In genomic region chr11:76153609-76153949, GRCh38 we compare ENCODE assay signal across 11 cellular contexts. TPM values are rescaled to one million over a fixed set of nuclear protein-coding genes. Genes with fewer than 3 reads are reported as not detected.
DNase-seq lines count a peak whose midpoint lies in the region; ATAC-seq, FAIRE-seq and TF ChIP-seq lines count a peak whose summit lies in the region.
"Had no signal": no experiment of that assay in that cellular context is flagged by ENCODE, and none has a peak within 500 bp of the region (broad histone marks: within the 10 kb centered on the region; RNA-seq: fewer than 3 reads in every experiment).

No MANE protein-coding gene starts in this region.

- intact Hi-C loops in HepG2 (cut with micrococcal nuclease; ENCODE audit: unreplicated experiment) (no loop called here), left lung (cut with DNase I) (loop anchor here in 1 of 2 donors (5.0 kb wide), 1 partner anchor 256 kb away; no protein-coding TSS in a partner anchor)

- no peak overlapping the region for H3K9ac ChIP-seq in HepG2 (ENCODE audit: insufficient read depth, low read depth, low read length)

- H3K27ac Mint-ChIP-seq in activated naive CD8-positive, alpha-beta T cell treated with anti-CD3 and anti-CD28 coated beads, Interleukin-2, amount 50 U/mL, for 24 hours: peak overlapping the region; percentile 45

- DNase-seq in AG09309 (ENCODE audit: low read depth) (peak; percentile 38), GM04503 (ENCODE audit: low read depth) (peak; percentile 75), HepG2 (ENCODE audit: low spot score) (peak; percentile 49), NOMO-1 treated with dmso at 0.1 percent for 144 hours (lab: John Stamatoyannopoulos, UW; ENCODE audit: unreplicated experiment) (no peak), left lung (no peak), ACHN (no peak)
- DNase-seq in activated naive CD8-positive, alpha-beta T cell treated with anti-CD3 and anti-CD28 coated beads, Interleukin-2, amount 50 U/mL, for 24 hours: no peak
- DNase-seq: activated CD4-positive, alpha-beta T cell treated with anti-CD3 and anti-CD28 coated beads, Interleukin-2, amount 50 U/mL, for 1 hour; colonic mucosa; small intestine had no signal

- H3K4me2 ChIP-seq in HepG2 (ENCODE audit: low read depth, low read length): peak overlapping the region; percentile 85

- no peak for TF ChIP-seq POLR2A in HepG2 (IDR thresholded peaks at IDR 0.05; ENCODE audit: insufficient read depth in 1 of 2, low read depth in 2 of 2, low read length in 2 of 2)

- no peaks in the 10 kb centered on the region for H3K9me3 Mint-ChIP-seq in activated naive CD8-positive, alpha-beta T cell treated with anti-CD3 and anti-CD28 coated beads, Interleukin-2, amount 50 U/mL, for 24 hours

- H3K36me3 ChIP-seq in HepG2 (replicated peaks in 1 of 2; ENCODE audit: control insufficient read depth in 1 of 2, insufficient read depth in 2 of 2, low read length in 2 of 2) (no peaks in the 10 kb centered on the region), left lung (no peaks in the 10 kb centered on the region)
- H3K36me3 ChIP-seq: colonic mucosa had no signal

- TF ChIP-seq CTCF in AG09309 (IDR thresholded peaks at IDR 0.05; ENCODE audit: control insufficient read depth, insufficient read depth, low read depth, low read length, missing control alignments): no peak
- no peak for TF ChIP-seq CTCF in HepG2 (CRISPR knock-in tag; IDR thresholded peaks at IDR 0.05)
- no peak for TF ChIP-seq CTCF in left lung (IDR thresholded peaks at IDR 0.05)

- POLR2A ChIA-PET in HepG2 (lab: Yijun Ruan, JAX): no interaction called here

- H3K27me3 ChIP-seq in HepG2 (ENCODE audit: control insufficient read depth in 1 of 2, insufficient read depth in 2 of 2, low read length in 2 of 2): peaks cover 0 to 2% of the 10 kb centered on the region in 2 experiments; a peak in 3 of 5 replicates
- H3K27me3 ChIP-seq in left lung: no peaks in the 10 kb centered on the region
- H3K27me3 ChIP-seq: colonic mucosa had no signal

- no peak overlapping the region for H3K4me3 ChIP-seq in AG09309 (ENCODE audit: control insufficient read depth, low read depth, low read length)
- H3K4me3 ChIP-seq in HepG2 (replicated peaks in 1 of 3; ENCODE audit: insufficient read depth in 1 of 3, low read depth in 2 of 3, low read length in 3 of 3): peak overlapping the region in 2 of 3 experiments; percentile 28 to 68; a peak in 3 of 6 replicates
- H3K4me3 ChIP-seq in left lung: no peak overlapping the region
- H3K4me3 ChIP-seq: colonic mucosa had no signal

- WGBS in HepG2 (ENCODE audit: low lambda C conversion rate): 2% methylated on average over 6 of the region's 6 CpGs

- no peaks in the 10 kb centered on the region for H3K36me3 Mint-ChIP-seq in activated naive CD8-positive, alpha-beta T cell treated with anti-CD3 and anti-CD28 coated beads, Interleukin-2, amount 50 U/mL, for 24 hours (ENCODE audit: low read depth)

- TF ChIP-seq EP300 in HepG2 (IDR thresholded peaks at IDR 0.05; ENCODE audit: low read depth in 2 of 2, low read length in 2 of 2) (no peak), HepG2 (CRISPR knock-in tag; IDR thresholded peaks at IDR 0.05; ENCODE audit: borderline replicate concordance) (no peak)

- H3K4me1 ChIP-seq in HepG2 (ENCODE audit: insufficient read depth, low read length) (peaks cover 88% of the 10 kb centered on the region), left lung (peaks cover 0 to 18% of the 10 kb centered on the region in 2 donors)

- ATAC-seq in activated naive CD8-positive, alpha-beta T cell treated with anti-CD3 and anti-CD28 coated beads, Interleukin-2, amount 50 U/mL, for 24 hours: no peak
- ATAC-seq in HepG2 (peak; percentile 48), left lung (no peak), GM21825 (IDR thresholded peaks at IDR 0.05; ENCODE audit: unreplicated experiment) (no peak)

- H3K4me3 Mint-ChIP-seq in activated naive CD8-positive, alpha-beta T cell treated with anti-CD3 and anti-CD28 coated beads, Interleukin-2, amount 50 U/mL, for 24 hours: no peak overlapping the region

- no peaks in the 10 kb centered on the region for H3K79me2 ChIP-seq in HepG2 (ENCODE audit: insufficient read depth, low read length)

- BruUV-seq in HepG2 (replicated peaks; lab: Mats Ljungman, UMichigan): no TSS peak

- H3K27me3 Mint-ChIP-seq in activated naive CD8-positive, alpha-beta T cell treated with anti-CD3 and anti-CD28 coated beads, Interleukin-2, amount 50 U/mL, for 24 hours: peaks cover 13% of the 10 kb centered on the region

- no peak for TF ChIP-seq RAD21 in HepG2 (CRISPR knock-in tag; IDR thresholded peaks at IDR 0.05)

- CTCF ChIA-PET in HepG2 (lab: Yijun Ruan, JAX; ENCODE audit: low intra/inter-chr PET ratio, low total read pairs): no interaction called here

- FAIRE-seq in HepG2 (lab: Jason Lieb, UNC): no peak
- FAIRE-seq: small intestine had no signal

- no peaks in the 10 kb centered on the region for H4K20me1 ChIP-seq in HepG2 (ENCODE audit: insufficient read depth, low read length)

- H3K9me3 ChIP-seq in HepG2 (ENCODE audit: low read length) (no peaks in the 10 kb centered on the region), left lung (no peaks in the 10 kb centered on the region)
- H3K9me3 ChIP-seq: colonic mucosa had no signal

- in situ Hi-C loops in HepG2 (cut with HindIII; ENCODE audit: extremely low pct_ligation_motif_present, low pct_unique_long_range_greater_than_20kb) (loop anchor here (5.0 kb wide), 1 partner anchor 251 kb away; no protein-coding TSS in a partner anchor), ACHN (cut with HindIII; ENCODE audit: low pct_ligation_motif_present, low pct_unique_long_range_greater_than_20kb, low sequenced_read_pairs) (no loop called here)

- H3K4me1 Mint-ChIP-seq in activated naive CD8-positive, alpha-beta T cell treated with anti-CD3 and anti-CD28 coated beads, Interleukin-2, amount 50 U/mL, for 24 hours: peaks cover 24% of the 10 kb centered on the region

- H2AFZ ChIP-seq in HepG2 (ENCODE audit: low read length): no peak overlapping the region

- H3K27ac ChIP-seq in HepG2 (ENCODE audit: extremely low read length, insufficient read depth, low read length) (peak overlapping the region; percentile 34), left lung (no peak overlapping the region)
- H3K27ac ChIP-seq: colonic mucosa had no signal

TF ChIP-seq in HepG2, 621 proteins besides CTCF, POLR2A, EP300 and RAD21 (continues in another document):
- TF ChIP-seq TBX3 (IDR thresholded peaks at IDR 0.05; ENCODE audit: borderline replicate concordance): no peak
- TF ChIP-seq GATAD1 (CRISPR knock-in tag; IDR thresholded peaks at IDR 0.05): 0 out of 2 replicates have a peak, but pooled peaks have one; percentile 9
- no peak for TF ChIP-seq BRCA1 (CRISPR knock-in tag; IDR thresholded peaks at IDR 0.05)
- no peak for TF ChIP-seq ZFYVE20 (CRISPR knock-in tag; IDR thresholded peaks at IDR 0.05; ENCODE audit: borderline replicate concordance, low read depth)
- TF ChIP-seq FOXK1 (CRISPR knock-in tag; IDR thresholded peaks at IDR 0.05; ENCODE audit: borderline replicate concordance, low read depth): 0 out of 2 replicates have a peak, but pooled peaks have one; percentile 1
- peak; percentile 15; the same call in 1 of the 2 replicates for TF ChIP-seq HOXA3 (CRISPR knock-in tag; IDR thresholded peaks at IDR 0.05)

RNA-seq across cellular contexts. Expression of gene WNT11, which starts 52.7 kb away (rescaled TPM):
- total RNA-seq in HepG2 (2016; rRNA removed; fragmentation: Illumina TruSeq; extraction: Trizol): 0.66 TPM in 1 of 2 replicates, not detected in the other
- 0.51 TPM in 1 of 2 replicates, not detected in the other for total RNA-seq in HepG2 (2016; cell fraction: cytosol; rRNA removed; fragmentation: Illumina TruSeq; extraction: Trizol; ENCODE audit: low read depth)
- 0.18 and 0.71 TPM in 2 replicates for total RNA-seq in HepG2 (2016; cell fraction: insoluble cytoplasmic fraction; rRNA removed; fragmentation: Illumina TruSeq; extraction: Trizol)
- 0.21 and 0.25 TPM in 2 replicates for total RNA-seq in HepG2 (2016; cell fraction: membrane; rRNA removed; fragmentation: Illumina TruSeq; extraction: Trizol)
- 0.50 and 0.69 TPM in 2 replicates for total RNA-seq in HepG2 (2016; cell fraction: nucleus; rRNA removed; fragmentation: Illumina TruSeq; extraction: Trizol)
- 0.34 and 0.42 TPM in 2 replicates for polyA plus RNA-seq in HepG2 (2011; rRNA removed)
- 0.44 and 0.47 TPM in 2 replicates for polyA plus RNA-seq in HepG2 (2011; cell fraction: cytosol; rRNA removed)
- polyA plus RNA-seq in HepG2 (2011; cell fraction: nucleus; rRNA removed): 0.74 and 1.2 TPM in 2 replicates
- 0.16 and 0.33 TPM in 2 replicates for polyA plus RNA-seq in HepG2 (2012)
- polyA plus RNA-seq in HepG2 (2016; cell fraction: cytosol; fragmentation: Illumina TruSeq; extraction: Trizol; ENCODE audit: low read depth): 0.09 and 0.11 TPM in 2 replicates
- polyA plus RNA-seq in HepG2 (2016; cell fraction: insoluble cytoplasmic fraction; fragmentation: Illumina TruSeq; extraction: Trizol; ENCODE audit: low read depth): 0.16 and 0.44 TPM in 2 replicates
- polyA plus RNA-seq in HepG2 (2016; cell fraction: membrane; fragmentation: Illumina TruSeq; extraction: Trizol; ENCODE audit: low read depth): not detected in 2 replicates
- polyA plus RNA-seq in HepG2 (2016; cell fraction: nucleus; fragmentation: Illumina TruSeq; extraction: Trizol; ENCODE audit: insufficient read depth, low read depth): 0.95 and 1.1 TPM in 2 replicates
- 1.5 and 1.6 TPM in 2 replicates for polyA minus RNA-seq in HepG2 (2011; rRNA and poly(A)+ RNA removed; ENCODE audit: low replicate concordance)
- 1.7 TPM in 1 of 2 replicates, not detected in the other for polyA minus RNA-seq in HepG2 (2011; cell fraction: cytosol; rRNA and poly(A)+ RNA removed)
- polyA minus RNA-seq in HepG2 (2011; cell fraction: nucleus; rRNA and poly(A)+ RNA removed): not detected in 2 replicates
- 1 to 10 TPM; 1.3 to 4.8 TPM for total RNA-seq in left lung

Comparison
In these comparisons a context has a peak if more than half of its experiments do, and no peak if none do; other contexts are left out.
1. DNase-seq: peak in AG09309 (single experiment), GM04503 (single experiment) and HepG2 (single experiment); none in activated naive CD8-positive, alpha-beta T cell treated with anti-CD3 and anti-CD28 coated beads, Interleukin-2, amount 50 U/mL, for 24 hours (single experiment), NOMO-1 treated with dmso at 0.1 percent for 144 hours (single experiment), left lung (0 of 2) and ACHN (single experiment).
2. H3K4me3 ChIP-seq: peak in HepG2 (2 of 3); none in AG09309 (single experiment) and left lung (0 of 2).